Comparison of ENCODE assay signal across 10 cellular contexts in the genomic region with DNA sequence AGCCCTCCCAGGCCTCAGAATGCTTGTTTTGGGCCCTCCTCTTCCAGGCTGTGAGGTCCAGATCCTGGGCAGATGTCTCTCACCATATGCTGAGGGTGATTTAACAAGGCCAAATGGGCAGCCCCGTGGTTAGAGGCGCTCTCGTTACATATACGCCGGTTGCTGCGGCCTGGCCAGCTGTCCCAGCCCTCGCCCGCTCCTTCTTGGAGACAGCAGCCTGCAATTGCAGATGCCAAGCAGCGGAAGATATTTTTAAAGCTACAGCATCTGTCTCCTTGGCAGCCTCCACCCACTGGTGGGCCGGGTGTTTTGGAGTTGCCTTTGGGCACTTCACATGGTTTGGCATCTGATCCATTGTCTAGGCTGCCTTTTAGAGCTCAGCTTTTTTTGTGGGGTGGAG.
A peak's percentile ranks its signal among the peaks of the same experiment; 100 is the strongest.
DNase-seq lines count a peak whose midpoint lies in the region; ATAC-seq and TF ChIP-seq lines count a peak whose summit lies in the region.
"Had no signal": no experiment of that assay in that cellular context is flagged by ENCODE, and none has a peak within 500 bp of the region (broad histone marks: within the 10 kb centered on the region; RNA-seq: fewer than 3 reads in every experiment).

No MANE protein-coding gene starts in this region.

- H3K4me3 ChIP-seq in AG10803 (ENCODE audit: low read length) = no peak overlapping the region
- H3K4me3 ChIP-seq in fibroblast of the aortic adventitia (ENCODE audit: low read depth, low read length) = no peak overlapping the region

- no peak for ATAC-seq in HG03175 (IDR thresholded peaks at IDR 0.05; ENCODE audit: unreplicated experiment)
- ATAC-seq in GM18520 (IDR thresholded peaks at IDR 0.05; ENCODE audit: unreplicated experiment) = no peak
- ATAC-seq: T-cell had no signal

- DNase-seq in AG10803 (ENCODE audit: low read depth) = peak; percentile 69
- peak; percentile 100 for DNase-seq in NCI-H446 treated with DMSO at 0.1 percent for 48 hours (lab: John Stamatoyannopoulos, UW)
- DNase-seq in fibroblast of the aortic adventitia (ENCODE audit: low read depth) = peak; percentile 52
- peak in 32 of 56 donors; percentile 4 to 54 (median 26) for DNase-seq in nucleus accumbens (lab: John Stamatoyannopoulos, UW)
- no peak for DNase-seq in activated CD4-positive, alpha-beta T cell treated with anti-CD3 and anti-CD28 coated beads for 4 hours
- no peak for DNase-seq in AG08396 (ENCODE audit: low spot score)
- DNase-seq: AML-193, T-cell had no signal

- no peak for TF ChIP-seq CTCF in AG10803 (conservative IDR thresholded peaks at IDR 0.05; ENCODE audit: low read length)
- no peak for TF ChIP-seq CTCF in fibroblast of the aortic adventitia (IDR thresholded peaks at IDR 0.05; ENCODE audit: insufficient read depth, low read length)

Comparison
In these comparisons a context has a peak if more than half of its experiments do, and no peak if none do; other contexts are left out.
1. DNase-seq: peak in AG10803 (single experiment), NCI-H446 treated with DMSO at 0.1 percent for 48 hours (single experiment), fibroblast of the aortic adventitia (single experiment) and nucleus accumbens (32 of 56); none in activated CD4-positive, alpha-beta T cell treated with anti-CD3 and anti-CD28 coated beads for 4 hours (0 of 2) and AG08396 (single experiment).